In the genomic region with DNA sequence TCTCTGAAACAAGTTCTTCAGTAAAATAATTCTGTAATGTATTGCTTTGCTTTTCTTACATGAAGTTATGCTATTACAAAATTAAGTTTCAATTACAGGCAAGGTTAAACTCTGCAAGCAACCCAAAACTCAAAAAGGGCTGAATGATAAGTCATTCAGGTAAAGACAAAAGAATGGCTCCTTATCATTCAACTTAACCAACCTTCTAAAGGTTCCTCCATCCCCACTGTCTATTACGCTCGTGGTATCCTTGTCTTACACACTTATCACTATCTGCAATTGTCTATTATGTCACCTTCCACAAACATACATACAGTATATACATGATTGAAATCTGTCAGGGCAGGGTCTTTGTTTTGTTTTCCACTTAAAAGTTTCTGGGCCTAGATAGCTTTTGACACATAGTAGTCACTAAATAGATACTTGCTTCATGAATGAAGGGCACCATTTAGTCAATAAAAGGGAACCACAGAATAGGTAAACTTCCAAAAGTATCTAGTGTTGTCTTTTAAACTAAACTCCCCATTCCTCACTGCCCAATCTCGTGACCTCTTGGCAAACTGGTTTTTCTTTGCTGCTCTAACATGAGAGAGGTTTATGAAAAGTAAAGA, we compare ENCODE assay signal across 13 cellular contexts. TPM values are rescaled to one million over a fixed set of nuclear protein-coding genes. Genes with fewer than 3 reads are reported as not detected.
DNase-seq lines count a peak whose midpoint lies in the region; ATAC-seq, FAIRE-seq and TF ChIP-seq lines count a peak whose summit lies in the region.
"Had no signal": no experiment of that assay in that cellular context is flagged by ENCODE, and none has a peak within 500 bp of the region (broad histone marks: within the 10 kb centered on the region; RNA-seq: fewer than 3 reads in every experiment).

No MANE protein-coding gene starts in this region.

- 95% methylated on average over 3 of the region's 3 CpGs for WGBS in A549 (ENCODE audit: missing lambda C conversion rate)

- CTCF ChIA-PET in A549 (lab: Yijun Ruan, JAX): no interaction called here

- no peak for TF ChIP-seq RAD21 in A549 (conservative IDR thresholded peaks at IDR 0.05 in 1 of 2, IDR thresholded peaks at IDR 0.05 in 1 of 2)

- POLR2A ChIA-PET in A549 (lab: Yijun Ruan, JAX): interaction anchor here (0.7 kb wide), 1 partner anchor 41 kb away, joined by 4 read pairs; no protein-coding TSS in a partner anchor

- DNase-seq in A549 (ENCODE audit: low read depth in 1 of 2, low spot score in 1 of 2): no peak
- DNase-seq in DMS 273 (lab: John Stamatoyannopoulos, UW; ENCODE audit: unreplicated experiment): peak; percentile 48
- no peak for DNase-seq in immature natural killer cell
- no peak for DNase-seq in stimulated activated CD4-positive, alpha-beta T cell treated with anti-CD3 and anti-CD28 coated beads, Interleukin-12 subunit alpha, Interleukin-12 subunit beta, amount 100 ng/mL, for 4 hours
- DNase-seq: DMS153; effector memory CD8-positive, alpha-beta T cell; NCI-H2081 treated with DMSO at 0.1 percent for 48 hours; NCI-H524 treated with DMSO at 0.1 percent for 48 hours; WERI-Rb-1 had no signal

- peaks cover 18 to 44% of the 10 kb centered on the region in 2 donors for H3K4me1 Mint-ChIP-seq in immature natural killer cell

- peaks cover 33% of the 10 kb centered on the region for H3K4me1 ChIP-seq in A549
- H3K4me1 ChIP-seq: prostate gland had no signal

- TF ChIP-seq CTCF in A549 (IDR thresholded peaks at IDR 0.05): no peak

- ATAC-seq in A549: no peak
- no peak for ATAC-seq in HG03280 (IDR thresholded peaks at IDR 0.05; ENCODE audit: unreplicated experiment)
- ATAC-seq in HG03354 (IDR thresholded peaks at IDR 0.05; ENCODE audit: poor library complexity, severe bottlenecking, unreplicated experiment): no peak
- ATAC-seq: effector memory CD8-positive, alpha-beta T cell had no signal

- H3K27me3 Mint-ChIP-seq in immature natural killer cell (ENCODE audit: low read depth in 3 of 3): peaks cover 2% of the 10 kb centered on the region in 3 donors
- H3K27me3 Mint-ChIP-seq: effector memory CD8-positive, alpha-beta T cell had no signal

- no peak for FAIRE-seq in A549 (lab: Jason Lieb, UNC)

- peak overlapping the region in 4 of 6 donors; percentile 4 to 54 (median 24) for H3K27ac Mint-ChIP-seq in immature natural killer cell

- no peak overlapping the region for H3K27ac ChIP-seq in A549
- H3K27ac ChIP-seq: prostate gland, WERI-Rb-1 had no signal

- H3K4me3 ChIP-seq in A549: no peak overlapping the region
- H3K4me3 ChIP-seq: prostate gland had no signal

- no peaks in the 10 kb centered on the region for H3K9me3 Mint-ChIP-seq in immature natural killer cell
- H3K9me3 Mint-ChIP-seq: effector memory CD8-positive, alpha-beta T cell had no signal

- no peak overlapping the region for H3K4me3 Mint-ChIP-seq in immature natural killer cell
- H3K4me3 Mint-ChIP-seq: effector memory CD8-positive, alpha-beta T cell had no signal

- no peak for TF ChIP-seq POLR2A in A549 (IDR thresholded peaks at IDR 0.05; ENCODE audit: low read length)

- H3K9me3 ChIP-seq in A549: no peaks in the 10 kb centered on the region
- H3K9me3 ChIP-seq: prostate gland had no signal

- TF ChIP-seq EP300 in A549 (IDR thresholded peaks at IDR 0.05): no peak

- peaks cover 18 to 48% (median 26%) of the 10 kb centered on the region in 3 donors for H3K36me3 Mint-ChIP-seq in immature natural killer cell

- no peak overlapping the region for H3K4me2 ChIP-seq in A549

TF ChIP-seq in A549, 52 proteins besides CTCF, POLR2A, EP300 and RAD21:
- TF ChIP-seq, protein P1, sequence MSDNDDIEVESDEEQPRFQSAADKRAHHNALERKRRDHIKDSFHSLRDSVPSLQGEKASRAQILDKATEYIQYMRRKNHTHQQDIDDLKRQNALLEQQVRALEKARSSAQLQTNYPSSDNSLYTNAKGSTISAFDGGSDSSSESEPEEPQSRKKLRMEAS (IDR thresholded peaks at IDR 0.05): no peak
- no peak for TF ChIP-seq GATA3 (IDR thresholded peaks at IDR 0.05; ENCODE audit: borderline replicate concordance)
- TF ChIP-seq, protein P2, sequence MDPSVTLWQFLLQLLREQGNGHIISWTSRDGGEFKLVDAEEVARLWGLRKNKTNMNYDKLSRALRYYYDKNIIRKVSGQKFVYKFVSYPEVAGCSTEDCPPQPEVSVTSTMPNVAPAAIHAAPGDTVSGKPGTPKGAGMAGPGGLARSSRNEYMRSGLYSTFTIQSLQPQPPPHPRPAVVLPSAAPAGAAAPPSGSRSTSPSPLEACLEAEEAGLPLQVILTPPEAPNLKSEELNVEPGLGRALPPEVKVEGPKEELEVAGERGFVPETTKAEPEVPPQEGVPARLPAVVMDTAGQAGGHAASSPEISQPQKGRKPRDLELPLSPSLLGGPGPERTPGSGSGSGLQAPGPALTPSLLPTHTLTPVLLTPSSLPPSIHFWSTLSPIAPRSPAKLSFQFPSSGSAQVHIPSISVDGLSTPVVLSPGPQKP (IDR thresholded peaks at IDR 0.05; ENCODE audit: low read depth, low read length): no peak
- TF ChIP-seq RFX5 (IDR thresholded peaks at IDR 0.05): no peak
- TF ChIP-seq ZSCAN20 (CRISPR knock-in tag; IDR thresholded peaks at IDR 0.05): no peak
- peak; percentile 78 for TF ChIP-seq FOSB (CRISPR knock-in tag; IDR thresholded peaks at IDR 0.05)
- peak; percentile 67; the same call in 1 of the 2 replicates for TF ChIP-seq POLR2AphosphoS2 (conservative IDR thresholded peaks at IDR 0.05; ENCODE audit: low read length)

TF ChIP-seq in PFSK-1, 5 proteins besides CTCF, POLR2A, EP300 and RAD21:
- peak; percentile 45 for TF ChIP-seq POLR2AphosphoS5 (IDR thresholded peaks at IDR 0.05; ENCODE audit: low read depth, low read length)
- TF ChIP-seq, protein P3, sequence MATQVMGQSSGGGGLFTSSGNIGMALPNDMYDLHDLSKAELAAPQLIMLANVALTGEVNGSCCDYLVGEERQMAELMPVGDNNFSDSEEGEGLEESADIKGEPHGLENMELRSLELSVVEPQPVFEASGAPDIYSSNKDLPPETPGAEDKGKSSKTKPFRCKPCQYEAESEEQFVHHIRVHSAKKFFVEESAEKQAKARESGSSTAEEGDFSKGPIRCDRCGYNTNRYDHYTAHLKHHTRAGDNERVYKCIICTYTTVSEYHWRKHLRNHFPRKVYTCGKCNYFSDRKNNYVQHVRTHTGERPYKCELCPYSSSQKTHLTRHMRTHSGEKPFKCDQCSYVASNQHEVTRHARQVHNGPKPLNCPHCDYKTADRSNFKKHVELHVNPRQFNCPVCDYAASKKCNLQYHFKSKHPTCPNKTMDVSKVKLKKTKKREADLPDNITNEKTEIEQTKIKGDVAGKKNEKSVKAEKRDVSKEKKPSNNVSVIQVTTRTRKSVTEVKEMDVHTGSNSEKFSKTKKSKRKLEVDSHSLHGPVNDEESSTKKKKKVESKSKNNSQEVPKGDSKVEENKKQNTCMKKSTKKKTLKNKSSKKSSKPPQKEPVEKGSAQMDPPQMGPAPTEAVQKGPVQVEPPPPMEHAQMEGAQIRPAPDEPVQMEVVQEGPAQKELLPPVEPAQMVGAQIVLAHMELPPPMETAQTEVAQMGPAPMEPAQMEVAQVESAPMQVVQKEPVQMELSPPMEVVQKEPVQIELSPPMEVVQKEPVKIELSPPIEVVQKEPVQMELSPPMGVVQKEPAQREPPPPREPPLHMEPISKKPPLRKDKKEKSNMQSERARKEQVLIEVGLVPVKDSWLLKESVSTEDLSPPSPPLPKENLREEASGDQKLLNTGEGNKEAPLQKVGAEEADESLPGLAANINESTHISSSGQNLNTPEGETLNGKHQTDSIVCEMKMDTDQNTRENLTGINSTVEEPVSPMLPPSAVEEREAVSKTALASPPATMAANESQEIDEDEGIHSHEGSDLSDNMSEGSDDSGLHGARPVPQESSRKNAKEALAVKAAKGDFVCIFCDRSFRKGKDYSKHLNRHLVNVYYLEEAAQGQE (IDR thresholded peaks at IDR 0.05; ENCODE audit: insufficient read depth in 1 of 2, low read depth in 2 of 2, low read length in 2 of 2): no peak

RNA-seq across cellular contexts. Expression of a gene that starts 6.9 kb away (rescaled TPM):
- polyA plus RNA-seq in A549 (2011; rRNA removed) (4,402 and 4,948 TPM in 2 replicates), A549 (2017; fragmentation: RNase III; extraction: RNeasy Plus Mini Kit Qiagen cat#74134 plus additional on column Dnase treatment) (2,762 to 2,921 TPM (median 2,809 TPM) in 3 replicates), immature natural killer cell (1,000 to 10,000 TPM in 2 of 3 donors, 100 to 1,000 TPM in 1; 415 to 1,331 (median 1,143) TPM)
- polyA plus RNA-seq in A549 (2012; cell fraction: cytosol; rRNA removed): 770 and 800 TPM in 2 replicates
- 99.3 and 104 TPM in 2 replicates for polyA plus RNA-seq in A549 (2012; cell fraction: nucleus; rRNA removed)
- polyA minus RNA-seq in A549 (2011; rRNA and poly(A)+ RNA removed): 453 and 718 TPM in 2 replicates
- 3,646 TPM for polyA plus RNA-seq in PFSK-1 (2012; ENCODE audit: insufficient read length, low read depth)

RNA-seq across cellular contexts. Expression of a gene that starts 13.0 kb away (rescaled TPM):
- polyA plus RNA-seq in A549 (2011; rRNA removed) (5.7 and 5.9 TPM in 2 replicates), A549 (2017; fragmentation: RNase III; extraction: RNeasy Plus Mini Kit Qiagen cat#74134 plus additional on column Dnase treatment) (3.3 to 5.7 TPM (median 5.2 TPM) in 3 replicates), immature natural killer cell (1 to 10 TPM; 1.5 to 4.5 (median 1.9) TPM)
- polyA plus RNA-seq in A549 (2012; cell fraction: cytosol; rRNA removed): 0.63 and 0.82 TPM in 2 replicates
- polyA plus RNA-seq in A549 (2012; cell fraction: nucleus; rRNA removed): 0.34 and 0.40 TPM in 2 replicates
- 3.6 and 4.7 TPM in 2 replicates for polyA minus RNA-seq in A549 (2011; rRNA and poly(A)+ RNA removed)
- 0.11 TPM for polyA plus RNA-seq in PFSK-1 (2012; ENCODE audit: insufficient read length, low read depth)

RNA-seq across cellular contexts. Expression of a gene that starts 30.0 kb away (rescaled TPM):
- polyA plus RNA-seq in A549 (2011; rRNA removed) (84.3 and 107 TPM in 2 replicates), A549 (2017; fragmentation: RNase III; extraction: RNeasy Plus Mini Kit Qiagen cat#74134 plus additional on column Dnase treatment) (51.5 to 63.3 TPM (median 60.0 TPM) in 3 replicates), immature natural killer cell (10 to 100 TPM; 32.5 to 54.3 (median 39.8) TPM)
- polyA plus RNA-seq in A549 (2012; cell fraction: cytosol; rRNA removed): 15.5 and 16.3 TPM in 2 replicates
- polyA plus RNA-seq in A549 (2012; cell fraction: nucleus; rRNA removed): 20.1 and 35.7 TPM in 2 replicates
- polyA minus RNA-seq in A549 (2011; rRNA and poly(A)+ RNA removed): 23.7 and 32.4 TPM in 2 replicates
- polyA plus RNA-seq in PFSK-1 (2012; ENCODE audit: insufficient read length, low read depth): 43.2 TPM
